In the genomic region with DNA sequence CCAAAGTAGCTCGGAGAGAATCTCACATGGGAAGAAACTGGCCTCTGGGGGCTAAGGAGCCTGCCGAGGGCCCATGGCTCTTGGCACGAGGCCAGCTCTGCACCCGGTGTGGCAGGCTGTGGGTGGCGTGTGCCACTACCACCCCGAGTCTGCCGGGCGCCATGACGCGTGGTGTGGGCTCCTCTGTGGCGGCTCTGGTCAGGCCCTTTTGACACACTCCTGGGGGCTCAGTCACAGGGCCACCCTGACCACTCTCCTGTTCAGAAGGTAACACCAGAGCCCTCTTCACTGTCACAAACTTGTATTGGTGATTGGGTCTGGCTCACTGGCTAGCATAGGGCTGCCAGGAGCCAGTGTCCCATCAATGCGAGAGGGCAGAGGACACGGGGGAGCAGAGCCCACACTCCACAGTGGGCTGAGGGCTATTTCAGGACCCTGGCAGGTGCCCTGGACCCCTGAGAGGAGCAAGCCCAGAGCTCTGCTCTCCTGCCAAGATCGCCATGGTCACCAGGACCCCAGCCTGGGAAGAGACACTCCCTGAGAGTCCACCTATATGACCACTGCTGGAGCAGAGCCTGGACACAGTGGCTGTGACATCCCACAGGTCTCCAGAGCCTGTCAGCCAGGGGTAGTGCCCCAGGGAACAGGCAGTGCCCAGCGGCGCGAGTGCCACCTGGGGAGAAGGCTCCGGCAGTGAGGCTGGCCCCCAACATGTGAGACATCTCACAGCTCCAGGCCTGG, we compare ENCODE assay signal across 17 cellular contexts.
"Had no signal": no experiment of that assay in that cellular context is flagged by ENCODE, and none has a peak within 500 bp of the region (broad histone marks: within the 10 kb centered on the region; RNA-seq: fewer than 3 reads in every experiment).

No MANE protein-coding gene starts in this region.

- ATAC-seq: activated CD4-positive, CD25-positive, alpha-beta regulatory T cell treated with anti-CD3 and anti-CD28 coated beads, Interleukin-2, amount 50 U/mL, for 24 hours; naive thymus-derived CD8-positive, alpha-beta T cell had no signal

- H3K27ac ChIP-seq: brain microvascular endothelial cell, neutrophil, vagina had no signal

- H3K9me3 ChIP-seq: mucosa of descending colon, neutrophil, tibial nerve, vagina had no signal

- H3K4me1 ChIP-seq: tibial nerve, vagina had no signal

- H3K27me3 ChIP-seq: brain microvascular endothelial cell, neutrophil, tibial nerve, vagina had no signal

- H3K4me3 ChIP-seq: mucosa of descending colon, skin epidermis, tibial nerve, vagina had no signal

- DNase-seq: activated naive CD4-positive, alpha-beta T cell; activated naive CD8-positive, alpha-beta T cell treated with anti-CD3 and anti-CD28 coated beads, Interleukin-2, amount 10 ng/mL, durations not matched to agents 7 days and 5 days; anterior cingulate cortex; cerebellar nuclear complex; effector memory CD4-positive, alpha-beta T cell; naive thymus-derived CD8-positive, alpha-beta T cell; retina; stimulated activated CD4-positive, alpha-beta T cell treated with anti-CD3 and anti-CD28 coated beads, Interleukin-15, amount 100 ng/mL, for 24 hours; stimulated activated CD4-positive, alpha-beta T cell treated with anti-CD3 and anti-CD28 coated beads, Interleukin-4, amount 100 ng/mL, for 1 hour; stimulated activated naive B cell treated with anti-CD40 and anti-IgM and Interleukin-4, amounts not matched to agents 10 μg/mL and 1 μg/mL and 100 μg/mL, for 72 hours had no signal
